ENCODE assay signal across 11 cellular contexts in the genomic region with DNA sequence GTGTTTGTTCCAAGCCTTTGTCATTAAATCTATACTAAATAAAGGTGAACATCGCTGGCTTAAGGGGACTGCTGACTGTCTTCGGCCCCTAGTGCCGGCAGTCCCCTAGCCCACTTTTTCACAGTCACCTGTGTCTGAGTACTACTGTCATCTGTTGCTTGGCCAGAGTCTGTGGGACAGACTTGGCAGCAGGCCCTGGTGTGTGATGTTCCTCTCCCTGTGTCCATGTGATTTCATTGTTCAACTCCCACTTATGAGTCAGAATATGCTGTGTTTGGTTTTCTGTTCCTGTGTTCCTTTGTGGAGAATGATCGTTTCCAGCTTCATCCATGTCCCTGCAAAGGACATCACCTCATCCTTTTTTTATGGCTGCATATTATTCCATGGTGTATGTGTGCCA.
"Had no signal": no experiment of that assay in that cellular context is flagged by ENCODE, and none has a peak within 500 bp of the region (broad histone marks: within the 10 kb centered on the region; RNA-seq: fewer than 3 reads in every experiment).

No MANE protein-coding gene starts in this region.

- H3K27me3 ChIP-seq: dorsolateral prefrontal cortex, foreskin keratinocyte, upper lobe of left lung had no signal

- H3K36me3 ChIP-seq: spleen, upper lobe of left lung had no signal

- DNase-seq: activated CD4-positive, alpha-beta T cell treated with anti-CD3 and anti-CD28 coated beads, Interleukin-2, amount 10 ng/mL, durations not matched to agents 7 days and 5 days; activated naive CD8-positive, alpha-beta T cell treated with anti-CD3 and anti-CD28 coated beads for 36 hours; dorsolateral prefrontal cortex; foreskin keratinocyte; nephron progenitor cell; psoas muscle; spleen; stimulated activated naive CD8-positive, alpha-beta T cell treated with anti-CD3 and anti-CD28 coated beads, Interleukin-15, amount 100 ng/mL, for 72 hours; upper lobe of left lung had no signal

- ATAC-seq: esophagus mucosa; foreskin keratinocyte; psoas muscle; sciatic nerve; stimulated activated naive CD8-positive, alpha-beta T cell treated with anti-CD3 and anti-CD28 coated beads, Interleukin-15, amount 100 ng/mL, for 72 hours had no signal

- H3K4me1 ChIP-seq: foreskin keratinocyte, psoas muscle, spleen, upper lobe of left lung had no signal

- H3K4me3 ChIP-seq: dorsolateral prefrontal cortex, psoas muscle, spleen, upper lobe of left lung had no signal

- H3K27ac ChIP-seq: dorsolateral prefrontal cortex, foreskin keratinocyte, psoas muscle, spleen, upper lobe of left lung had no signal
